1 cellular context compared by ENCODE assay signal in the genomic region with DNA sequence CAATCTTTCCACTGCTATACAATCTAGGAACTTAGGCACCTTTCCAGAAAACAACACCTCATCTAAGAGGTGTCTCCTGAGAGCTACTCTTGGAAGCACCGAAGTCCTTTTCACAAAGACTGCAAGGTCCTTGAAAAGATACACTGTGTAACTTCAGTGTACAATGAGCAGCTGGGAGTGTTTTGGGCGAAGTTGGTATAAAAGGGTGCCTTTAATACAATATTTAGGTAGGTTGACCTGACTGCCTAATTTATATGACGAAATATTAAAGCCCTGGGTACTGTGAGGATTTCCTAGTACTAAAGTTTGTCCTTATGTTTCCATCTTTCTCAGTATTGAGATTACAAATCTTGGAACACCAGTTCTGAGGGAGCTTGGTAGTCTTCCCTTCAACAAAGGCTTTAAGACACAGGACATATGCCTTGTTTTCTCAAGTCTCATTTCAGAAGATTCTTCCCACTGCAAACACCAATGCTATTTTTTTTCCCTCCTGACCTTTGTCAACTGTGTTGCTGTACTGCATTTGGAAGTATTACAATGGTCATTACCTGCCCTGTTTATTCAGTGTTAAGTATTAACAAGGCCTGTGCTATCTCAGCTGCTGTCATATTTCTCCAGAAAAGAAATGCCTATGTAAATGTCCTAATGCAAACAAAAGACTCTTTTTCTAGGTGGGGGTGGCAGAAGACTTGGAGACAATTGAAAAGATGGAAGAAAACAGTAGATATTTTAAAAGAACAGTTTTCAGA.
TF ChIP-seq lines count a peak whose summit lies in the region.

No MANE protein-coding gene starts in this region.

TF ChIP-seq in HepG2, 621 proteins besides CTCF, POLR2A, EP300 and RAD21 (continued from another document and continues in another):
- TF ChIP-seq, protein P1, sequence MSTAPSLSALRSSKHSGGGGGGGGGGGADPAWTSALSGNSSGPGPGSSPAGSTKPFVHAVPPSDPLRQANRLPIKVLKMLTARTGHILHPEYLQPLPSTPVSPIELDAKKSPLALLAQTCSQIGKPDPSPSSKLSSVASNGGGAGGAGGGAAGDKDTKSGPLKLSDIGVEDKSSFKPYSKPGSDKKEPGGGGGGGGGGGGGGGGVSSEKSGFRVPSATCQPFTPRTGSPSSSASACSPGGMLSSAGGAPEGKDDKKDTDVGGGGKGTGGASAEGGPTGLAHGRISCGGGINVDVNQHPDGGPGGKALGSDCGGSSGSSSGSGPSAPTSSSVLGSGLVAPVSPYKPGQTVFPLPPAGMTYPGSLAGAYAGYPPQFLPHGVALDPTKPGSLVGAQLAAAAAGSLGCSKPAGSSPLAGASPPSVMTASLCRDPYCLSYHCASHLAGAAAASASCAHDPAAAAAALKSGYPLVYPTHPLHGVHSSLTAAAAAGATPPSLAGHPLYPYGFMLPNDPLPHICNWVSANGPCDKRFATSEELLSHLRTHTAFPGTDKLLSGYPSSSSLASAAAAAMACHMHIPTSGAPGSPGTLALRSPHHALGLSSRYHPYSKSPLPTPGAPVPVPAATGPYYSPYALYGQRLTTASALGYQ (CRISPR knock-in tag; IDR thresholded peaks at IDR 0.05): peak; percentile 77; the same call in 1 of the 2 replicates
- TF ChIP-seq SOX13 (IDR thresholded peaks at IDR 0.05): peak; percentile 88; the same call in 1 of the 2 replicates
- peak in 1 of 2 experiments; percentile 99; a peak in 2 of 4 replicates for TF ChIP-seq SOX13 (CRISPR knock-in tag; conservative IDR thresholded peaks at IDR 0.05 in 1 of 2, IDR thresholded peaks at IDR 0.05 in 1 of 2)
- TF ChIP-seq, protein P2, sequence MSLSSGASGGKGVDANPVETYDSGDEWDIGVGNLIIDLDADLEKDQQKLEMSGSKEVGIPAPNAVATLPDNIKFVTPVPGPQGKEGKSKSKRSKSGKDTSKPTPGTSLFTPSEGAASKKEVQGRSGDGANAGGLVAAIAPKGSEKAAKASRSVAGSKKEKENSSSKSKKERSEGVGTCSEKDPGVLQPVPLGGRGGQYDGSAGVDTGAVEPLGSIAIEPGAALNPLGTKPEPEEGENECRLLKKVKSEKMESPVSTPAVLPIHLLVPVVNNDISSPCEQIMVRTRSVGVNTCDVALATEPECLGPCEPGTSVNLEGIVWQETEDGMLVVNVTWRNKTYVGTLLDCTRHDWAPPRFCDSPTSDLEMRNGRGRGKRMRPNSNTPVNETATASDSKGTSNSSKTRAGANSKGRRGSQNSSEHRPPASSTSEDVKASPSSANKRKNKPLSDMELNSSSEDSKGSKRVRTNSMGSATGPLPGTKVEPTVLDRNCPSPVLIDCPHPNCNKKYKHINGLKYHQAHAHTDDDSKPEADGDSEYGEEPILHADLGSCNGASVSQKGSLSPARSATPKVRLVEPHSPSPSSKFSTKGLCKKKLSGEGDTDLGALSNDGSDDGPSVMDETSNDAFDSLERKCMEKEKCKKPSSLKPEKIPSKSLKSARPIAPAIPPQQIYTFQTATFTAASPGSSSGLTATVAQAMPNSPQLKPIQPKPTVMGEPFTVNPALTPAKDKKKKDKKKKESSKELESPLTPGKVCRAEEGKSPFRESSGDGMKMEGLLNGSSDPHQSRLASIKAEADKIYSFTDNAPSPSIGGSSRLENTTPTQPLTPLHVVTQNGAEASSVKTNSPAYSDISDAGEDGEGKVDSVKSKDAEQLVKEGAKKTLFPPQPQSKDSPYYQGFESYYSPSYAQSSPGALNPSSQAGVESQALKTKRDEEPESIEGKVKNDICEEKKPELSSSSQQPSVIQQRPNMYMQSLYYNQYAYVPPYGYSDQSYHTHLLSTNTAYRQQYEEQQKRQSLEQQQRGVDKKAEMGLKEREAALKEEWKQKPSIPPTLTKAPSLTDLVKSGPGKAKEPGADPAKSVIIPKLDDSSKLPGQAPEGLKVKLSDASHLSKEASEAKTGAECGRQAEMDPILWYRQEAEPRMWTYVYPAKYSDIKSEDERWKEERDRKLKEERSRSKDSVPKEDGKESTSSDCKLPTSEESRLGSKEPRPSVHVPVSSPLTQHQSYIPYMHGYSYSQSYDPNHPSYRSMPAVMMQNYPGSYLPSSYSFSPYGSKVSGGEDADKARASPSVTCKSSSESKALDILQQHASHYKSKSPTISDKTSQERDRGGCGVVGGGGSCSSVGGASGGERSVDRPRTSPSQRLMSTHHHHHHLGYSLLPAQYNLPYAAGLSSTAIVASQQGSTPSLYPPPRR (CRISPR knock-in tag; IDR thresholded peaks at IDR 0.05; ENCODE audit: borderline replicate concordance): peak; percentile 81; the same call in 1 of the 2 replicates
- peak; percentile 49; the same call in 1 of the 2 replicates for TF ChIP-seq ATF1 (CRISPR knock-in tag; IDR thresholded peaks at IDR 0.05)
- TF ChIP-seq ZNF292 (CRISPR knock-in tag; IDR thresholded peaks at IDR 0.05; ENCODE audit: borderline replicate concordance, low read depth): peak; percentile 54; the same call in 1 of the 2 replicates
- TF ChIP-seq, protein P3, sequence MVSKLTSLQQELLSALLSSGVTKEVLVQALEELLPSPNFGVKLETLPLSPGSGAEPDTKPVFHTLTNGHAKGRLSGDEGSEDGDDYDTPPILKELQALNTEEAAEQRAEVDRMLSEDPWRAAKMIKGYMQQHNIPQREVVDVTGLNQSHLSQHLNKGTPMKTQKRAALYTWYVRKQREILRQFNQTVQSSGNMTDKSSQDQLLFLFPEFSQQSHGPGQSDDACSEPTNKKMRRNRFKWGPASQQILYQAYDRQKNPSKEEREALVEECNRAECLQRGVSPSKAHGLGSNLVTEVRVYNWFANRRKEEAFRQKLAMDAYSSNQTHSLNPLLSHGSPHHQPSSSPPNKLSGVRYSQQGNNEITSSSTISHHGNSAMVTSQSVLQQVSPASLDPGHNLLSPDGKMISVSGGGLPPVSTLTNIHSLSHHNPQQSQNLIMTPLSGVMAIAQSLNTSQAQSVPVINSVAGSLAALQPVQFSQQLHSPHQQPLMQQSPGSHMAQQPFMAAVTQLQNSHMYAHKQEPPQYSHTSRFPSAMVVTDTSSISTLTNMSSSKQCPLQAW (CRISPR knock-in tag; IDR thresholded peaks at IDR 0.05): peak; percentile 91
- TF ChIP-seq, protein P4, sequence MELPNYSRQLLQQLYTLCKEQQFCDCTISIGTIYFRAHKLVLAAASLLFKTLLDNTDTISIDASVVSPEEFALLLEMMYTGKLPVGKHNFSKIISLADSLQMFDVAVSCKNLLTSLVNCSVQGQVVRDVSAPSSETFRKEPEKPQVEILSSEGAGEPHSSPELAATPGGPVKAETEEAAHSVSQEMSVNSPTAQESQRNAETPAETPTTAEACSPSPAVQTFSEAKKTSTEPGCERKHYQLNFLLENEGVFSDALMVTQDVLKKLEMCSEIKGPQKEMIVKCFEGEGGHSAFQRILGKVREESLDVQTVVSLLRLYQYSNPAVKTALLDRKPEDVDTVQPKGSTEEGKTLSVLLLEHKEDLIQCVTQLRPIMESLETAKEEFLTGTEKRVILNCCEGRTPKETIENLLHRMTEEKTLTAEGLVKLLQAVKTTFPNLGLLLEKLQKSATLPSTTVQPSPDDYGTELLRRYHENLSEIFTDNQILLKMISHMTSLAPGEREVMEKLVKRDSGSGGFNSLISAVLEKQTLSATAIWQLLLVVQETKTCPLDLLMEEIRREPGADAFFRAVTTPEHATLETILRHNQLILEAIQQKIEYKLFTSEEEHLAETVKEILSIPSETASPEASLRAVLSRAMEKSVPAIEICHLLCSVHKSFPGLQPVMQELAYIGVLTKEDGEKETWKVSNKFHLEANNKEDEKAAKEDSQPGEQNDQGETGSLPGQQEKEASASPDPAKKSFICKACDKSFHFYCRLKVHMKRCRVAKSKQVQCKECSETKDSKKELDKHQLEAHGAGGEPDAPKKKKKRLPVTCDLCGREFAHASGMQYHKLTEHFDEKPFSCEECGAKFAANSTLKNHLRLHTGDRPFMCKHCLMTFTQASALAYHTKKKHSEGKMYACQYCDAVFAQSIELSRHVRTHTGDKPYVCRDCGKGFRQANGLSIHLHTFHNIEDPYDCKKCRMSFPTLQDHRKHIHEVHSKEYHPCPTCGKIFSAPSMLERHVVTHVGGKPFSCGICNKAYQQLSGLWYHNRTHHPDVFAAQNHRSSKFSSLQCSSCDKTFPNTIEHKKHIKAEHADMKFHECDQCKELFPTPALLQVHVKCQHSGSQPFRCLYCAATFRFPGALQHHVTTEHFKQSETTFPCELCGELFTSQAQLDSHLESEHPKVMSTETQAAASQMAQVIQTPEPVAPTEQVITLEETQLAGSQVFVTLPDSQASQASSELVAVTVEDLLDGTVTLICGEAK (IDR thresholded peaks at IDR 0.05): no peak
- TF ChIP-seq, protein P4 (CRISPR knock-in tag; IDR thresholded peaks at IDR 0.05): no peak
- TF ChIP-seq TEAD3 (CRISPR knock-in tag; optimal IDR thresholded peaks at IDR 0.05; ENCODE audit: borderline replicate concordance): peak; percentile 54
- TF ChIP-seq NR2F2 (IDR thresholded peaks at IDR 0.05; ENCODE audit: borderline replicate concordance, low read depth): peak; percentile 80
- peak; percentile 94 for TF ChIP-seq PPARG (CRISPR knock-in tag; conservative IDR thresholded peaks at IDR 0.05)
- no peak for TF ChIP-seq ZNF747 (CRISPR knock-in tag; IDR thresholded peaks at IDR 0.05; ENCODE audit: borderline replicate concordance)
- peak; percentile 94 for TF ChIP-seq ZNF614 (CRISPR knock-in tag; IDR thresholded peaks at IDR 0.05; ENCODE audit: borderline replicate concordance)
- TF ChIP-seq, protein P5, sequence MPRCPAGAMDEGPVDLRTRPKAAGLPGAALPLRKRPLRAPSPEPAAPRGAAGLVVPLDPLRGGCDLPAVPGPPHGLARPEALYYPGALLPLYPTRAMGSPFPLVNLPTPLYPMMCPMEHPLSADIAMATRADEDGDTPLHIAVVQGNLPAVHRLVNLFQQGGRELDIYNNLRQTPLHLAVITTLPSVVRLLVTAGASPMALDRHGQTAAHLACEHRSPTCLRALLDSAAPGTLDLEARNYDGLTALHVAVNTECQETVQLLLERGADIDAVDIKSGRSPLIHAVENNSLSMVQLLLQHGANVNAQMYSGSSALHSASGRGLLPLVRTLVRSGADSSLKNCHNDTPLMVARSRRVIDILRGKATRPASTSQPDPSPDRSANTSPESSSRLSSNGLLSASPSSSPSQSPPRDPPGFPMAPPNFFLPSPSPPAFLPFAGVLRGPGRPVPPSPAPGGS (CRISPR knock-in tag; IDR thresholded peaks at IDR 0.05): no peak
- TF ChIP-seq NCOA2 (CRISPR knock-in tag; IDR thresholded peaks at IDR 0.05): peak; percentile 72
- TF ChIP-seq MEF2D (CRISPR knock-in tag; IDR thresholded peaks at IDR 0.05): peak; percentile 80; the same call in 1 of the 2 replicates
- TF ChIP-seq ZFP90 (CRISPR knock-in tag; IDR thresholded peaks at IDR 0.05; ENCODE audit: borderline replicate concordance): 0 out of 2 replicates have a peak, but pooled peaks have one; percentile 28
- peak; percentile 76 for TF ChIP-seq HNF4A (CRISPR knock-in tag; IDR thresholded peaks at IDR 0.05)
- peak; percentile 45 to 66; a peak in 3 of 4 replicates for TF ChIP-seq NR2F1 (CRISPR knock-in tag; IDR thresholded peaks at IDR 0.05)
- TF ChIP-seq DPF2 (CRISPR knock-in tag; IDR thresholded peaks at IDR 0.05; ENCODE audit: borderline replicate concordance, low read depth): peak; percentile 46; the same call in 1 of the 2 replicates
- TF ChIP-seq, protein P6, sequence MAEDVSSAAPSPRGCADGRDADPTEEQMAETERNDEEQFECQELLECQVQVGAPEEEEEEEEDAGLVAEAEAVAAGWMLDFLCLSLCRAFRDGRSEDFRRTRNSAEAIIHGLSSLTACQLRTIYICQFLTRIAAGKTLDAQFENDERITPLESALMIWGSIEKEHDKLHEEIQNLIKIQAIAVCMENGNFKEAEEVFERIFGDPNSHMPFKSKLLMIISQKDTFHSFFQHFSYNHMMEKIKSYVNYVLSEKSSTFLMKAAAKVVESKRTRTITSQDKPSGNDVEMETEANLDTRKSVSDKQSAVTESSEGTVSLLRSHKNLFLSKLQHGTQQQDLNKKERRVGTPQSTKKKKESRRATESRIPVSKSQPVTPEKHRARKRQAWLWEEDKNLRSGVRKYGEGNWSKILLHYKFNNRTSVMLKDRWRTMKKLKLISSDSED (CRISPR knock-in tag; IDR thresholded peaks at IDR 0.05): no peak
- peak; percentile 70 for TF ChIP-seq SIX1 (CRISPR knock-in tag; IDR thresholded peaks at IDR 0.05; ENCODE audit: borderline replicate concordance)
- 0 out of 2 replicates have a peak, but pooled peaks have one; percentile 53 for TF ChIP-seq KAT8 (CRISPR knock-in tag; IDR thresholded peaks at IDR 0.05)
- TF ChIP-seq CC2D1A (CRISPR knock-in tag; IDR thresholded peaks at IDR 0.05): 0 out of 2 replicates have a peak, but pooled peaks have one; percentile 57
- TF ChIP-seq PITX1 (CRISPR knock-in tag; IDR thresholded peaks at IDR 0.05): peak; percentile 76; the same call in 1 of the 2 replicates
